ENCODE assay signal across 8 cellular contexts in the genomic region with DNA sequence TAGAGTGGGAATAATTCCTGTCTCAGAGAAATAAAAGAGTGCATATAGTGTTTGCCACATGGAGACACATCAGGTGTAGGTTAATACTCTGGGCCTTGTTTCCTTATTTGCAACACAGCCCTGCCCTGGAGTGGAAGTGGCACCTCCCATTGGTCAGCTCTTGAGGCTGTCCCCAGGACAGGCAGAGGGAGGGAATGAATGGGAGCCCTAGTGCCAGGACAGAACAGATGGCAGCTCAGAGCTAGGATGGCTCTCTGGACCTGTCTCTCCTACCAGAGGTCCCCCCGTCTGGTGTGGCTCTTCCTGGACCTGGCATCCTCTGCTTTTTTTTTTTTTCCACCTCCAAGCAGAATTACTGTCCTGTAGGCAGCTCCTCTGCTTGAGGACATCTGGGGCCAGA. TPM values are rescaled to one million over a fixed set of nuclear protein-coding genes. Genes with fewer than 3 reads are reported as not detected.
DNase-seq lines count a peak whose midpoint lies in the region; ATAC-seq and TF ChIP-seq lines count a peak whose summit lies in the region.

No MANE protein-coding gene starts in this region.

- peaks cover 20% of the 10 kb centered on the region for H3K4me1 Mint-ChIP-seq in activated naive CD8-positive, alpha-beta T cell treated with anti-CD3 and anti-CD28 coated beads, Interleukin-2, amount 10 ng/mL, durations not matched to agents 7 days and 5 days

- peak overlapping the region; percentile 16; the same call in 1 of the 2 replicates for H3K4me3 ChIP-seq in iPS-18c (ENCODE audit: insufficient read depth, low read depth, low read length)
- H3K4me3 ChIP-seq in skeletal muscle tissue (ENCODE audit: low read length in 3 of 3) = peak overlapping the region; percentile 62 to 75 (median 68)

- H3K9me3 ChIP-seq in iPS-18c (ENCODE audit: control insufficient read depth, insufficient read depth, low read length) (no peaks in the 10 kb centered on the region), skeletal muscle tissue (ENCODE audit: control insufficient read depth in 3 of 3, low read length in 3 of 3) (no peaks in the 10 kb centered on the region)

- TF ChIP-seq CTCF in GM13977 (IDR thresholded peaks at IDR 0.05; ENCODE audit: extremely low read depth, insufficient read depth, missing control alignments) = no peak

- in situ Hi-C loops in GM13977 (cut with MboI; ENCODE audit: low pct_unique_long_range_greater_than_20kb, low sequenced_read_pairs, unreplicated experiment) = no loop called here

- peaks cover 42 to 48% (median 44%) of the 10 kb centered on the region in 3 donors for H3K4me1 ChIP-seq in skeletal muscle tissue (ENCODE audit: control insufficient read depth in 3 of 3, insufficient read depth in 3 of 3, low read length in 3 of 3)

- H3K36me3 Mint-ChIP-seq in activated naive CD8-positive, alpha-beta T cell treated with anti-CD3 and anti-CD28 coated beads, Interleukin-2, amount 10 ng/mL, durations not matched to agents 7 days and 5 days = no peaks in the 10 kb centered on the region

- DNase-seq in DMS 273 (lab: John Stamatoyannopoulos, UW; ENCODE audit: unreplicated experiment) = peak; percentile 63
- no peak for DNase-seq in DMS 273 treated with DMSO at 0.1 percent for 48 hours (lab: John Stamatoyannopoulos, UW)
- no peak for DNase-seq in activated naive CD8-positive, alpha-beta T cell treated with anti-CD3 and anti-CD28 coated beads, Interleukin-2, amount 10 ng/mL, durations not matched to agents 7 days and 5 days
- DNase-seq in T-helper 9 cell = no peak
- DNase-seq in RPMI8226 = no peak
- no peak for DNase-seq in GM13977 (ENCODE audit: low spot score)

- ATAC-seq in activated naive CD8-positive, alpha-beta T cell treated with anti-CD3 and anti-CD28 coated beads, Interleukin-2, amount 10 ng/mL, durations not matched to agents 7 days and 5 days (ENCODE audit: low read depth) = peak; percentile 8

- H3K27ac ChIP-seq in skeletal muscle tissue (ENCODE audit: low read depth, low read length) = no peak overlapping the region

- H3K4me3 Mint-ChIP-seq in activated naive CD8-positive, alpha-beta T cell treated with anti-CD3 and anti-CD28 coated beads, Interleukin-2, amount 10 ng/mL, durations not matched to agents 7 days and 5 days = peak overlapping the region; percentile 73

- H3K27ac Mint-ChIP-seq in activated naive CD8-positive, alpha-beta T cell treated with anti-CD3 and anti-CD28 coated beads, Interleukin-2, amount 10 ng/mL, durations not matched to agents 7 days and 5 days = peak overlapping the region; percentile 79

- H3K9me3 Mint-ChIP-seq in activated naive CD8-positive, alpha-beta T cell treated with anti-CD3 and anti-CD28 coated beads, Interleukin-2, amount 10 ng/mL, durations not matched to agents 7 days and 5 days = no peaks in the 10 kb centered on the region

- H3K9ac ChIP-seq in skeletal muscle tissue (ENCODE audit: low read depth in 1 of 3, low read length in 3 of 3) = peak overlapping the region in 1 of 3 donors; percentile 74

- H3K27me3 ChIP-seq in skeletal muscle tissue (ENCODE audit: control insufficient read depth in 3 of 3, insufficient read depth in 3 of 3, low read length in 3 of 3) = no peaks in the 10 kb centered on the region

- no peaks in the 10 kb centered on the region for H3K27me3 Mint-ChIP-seq in activated naive CD8-positive, alpha-beta T cell treated with anti-CD3 and anti-CD28 coated beads, Interleukin-2, amount 10 ng/mL, durations not matched to agents 7 days and 5 days

- no peaks in the 10 kb centered on the region for H3K36me3 ChIP-seq in skeletal muscle tissue (ENCODE audit: control insufficient read depth in 3 of 3, insufficient read depth in 3 of 3, low read length in 3 of 3)

- POLR2A ChIA-PET in activated naive CD8-positive, alpha-beta T cell treated with anti-CD3 and anti-CD28 coated beads, Interleukin-2, amount 10 ng/mL, durations not matched to agents 7 days and 5 days (lab: Charles Lee) = interaction anchor here (0.7 to 1.3 kb wide), 2 partner anchors 37 to 42 kb away, joined by 3 read pairs; no protein-coding TSS in a partner anchor

RNA-seq across cellular contexts. Expression of gene LIMK2, which starts 35.6 kb away (rescaled TPM):
- 10 to 100 TPM; 38.9 to 39.9 TPM for total RNA-seq in activated naive CD8-positive, alpha-beta T cell treated with anti-CD3 and anti-CD28 coated beads, Interleukin-2, amount 10 ng/mL, durations not matched to agents 7 days and 5 days
- total RNA-seq in skeletal muscle tissue = 15.7 TPM

RNA-seq across cellular contexts. Expression of gene PIK3IP1, which starts 44.6 kb away (rescaled TPM):
- 100 to 1,000 TPM; 110 to 125 TPM for total RNA-seq in activated naive CD8-positive, alpha-beta T cell treated with anti-CD3 and anti-CD28 coated beads, Interleukin-2, amount 10 ng/mL, durations not matched to agents 7 days and 5 days
- 6.3 TPM for total RNA-seq in skeletal muscle tissue

Comparison
In these comparisons a context has a peak if more than half of its experiments do, and no peak if none do; other contexts are left out.
1. RNA of gene PIK3IP1, which starts 44.6 kb away (total RNA-seq): 110 to 125 TPM in activated naive CD8-positive, alpha-beta T cell treated with anti-CD3 and anti-CD28 coated beads, Interleukin-2, amount 10 ng/mL, durations not matched to agents 7 days and 5 days; 6.3 TPM in skeletal muscle tissue (single experiment); every median in the first group is over 10 times any median in the second.